In the genomic region with DNA sequence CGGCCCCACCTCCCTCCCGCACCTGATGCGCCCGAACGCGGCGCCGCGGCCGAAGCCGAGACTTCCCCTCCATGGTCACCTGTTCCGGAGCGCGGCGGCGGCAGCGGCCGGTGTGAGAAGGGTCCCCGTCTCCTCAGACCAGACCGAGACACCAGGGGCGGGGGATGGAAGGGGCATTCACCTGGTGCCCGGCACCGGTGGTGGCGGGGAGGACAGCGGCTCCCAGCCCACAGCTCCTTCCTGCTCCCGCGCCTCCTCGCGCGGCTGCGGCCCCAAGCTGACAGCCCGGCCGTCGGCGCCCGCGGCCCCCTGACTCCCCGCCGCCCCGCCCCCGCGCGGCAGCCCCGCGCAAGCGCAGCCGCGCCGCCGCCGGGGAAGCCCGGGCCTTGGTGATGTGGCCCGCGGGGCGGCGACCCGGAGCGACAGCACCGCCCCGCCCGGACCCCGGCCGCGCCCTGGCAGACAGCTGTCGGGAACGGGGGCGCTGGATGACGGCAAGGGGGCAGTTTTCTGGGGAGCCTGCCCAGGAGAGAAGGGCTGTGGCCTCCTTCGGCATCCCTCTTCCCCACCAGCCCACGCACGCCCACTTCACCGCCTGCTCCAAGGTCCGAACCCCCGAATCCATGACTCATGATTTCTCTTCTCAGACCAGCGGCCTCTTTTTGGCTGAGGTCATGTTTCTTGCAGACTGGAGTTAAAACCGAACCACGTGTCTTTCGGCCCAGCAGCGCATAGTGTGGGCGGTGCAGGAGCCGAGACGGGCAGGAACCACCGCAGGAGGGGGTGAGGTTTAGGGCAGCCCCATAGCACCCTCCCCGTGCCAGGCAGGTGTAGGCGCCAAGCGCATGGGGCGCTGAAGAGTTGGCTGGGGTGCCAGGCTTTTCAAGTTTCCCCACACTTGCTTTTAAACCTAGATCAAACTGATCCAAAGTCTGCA, we compare ENCODE assay signal across 8 cellular contexts.
DNase-seq lines count a peak whose midpoint lies in the region; ATAC-seq and TF ChIP-seq lines count a peak whose summit lies in the region.

Gene SLC41A2, minus strand, starts transcription at position 282 of the 937 bp plus-strand sequence. CDS start 29,763 bp downstream, outside the sequence.

- peak; percentile 94 for DNase-seq in AG08396 (ENCODE audit: low spot score)
- peak; percentile 81 for DNase-seq in NCI-H2171 (lab: John Stamatoyannopoulos, UW)
- peak; percentile 82 to 87 for DNase-seq in activated CD4-positive, alpha-beta T cell treated with anti-CD3 and anti-CD28 coated beads for 4 hours
- peak; percentile 89 for DNase-seq in coronary artery (ENCODE audit: low spot score)
- peak; percentile 85 for DNase-seq in left kidney (ENCODE audit: low read depth, low spot score)
- DNase-seq in stimulated activated CD4-positive, alpha-beta T cell treated with anti-CD3 and anti-CD28 coated beads, Interleukin-2, amount 100 ng/mL, for 24 hours, result peak; percentile 77 to 79

- peak within 1 kb of the TSS; percentile 90 to 93 for H3K27ac ChIP-seq in coronary artery

- ATAC-seq in HG03064 (IDR thresholded peaks at IDR 0.05; ENCODE audit: low read depth, unreplicated experiment), result peak; percentile 66

- TF ChIP-seq POLR2A in GM18526 (IDR thresholded peaks at IDR 0.05; ENCODE audit: extremely low read depth, insufficient read length), result peak; percentile 67

- H3K4me3 ChIP-seq in coronary artery, result peak within 1 kb of the TSS; percentile 94

- no peak for TF ChIP-seq CTCF in coronary artery (IDR thresholded peaks at IDR 0.05)

Comparison
In these comparisons a context has a peak if more than half of its experiments do, and no peak if none do; other contexts are left out.
1. Peak in every context shown above with its lines: DNase-seq, ATAC-seq, H3K4me3 ChIP-seq and H3K27ac ChIP-seq.